ENCODE assay signal across 8 cellular contexts in genomic region chr14:71320734-71321555, GRCh38. TPM values are rescaled to one million over a fixed set of nuclear protein-coding genes. Genes with fewer than 3 reads are reported as not detected.
A peak's percentile ranks its signal among the peaks of the same experiment; 100 is the strongest.
DNase-seq lines count a peak whose midpoint lies in the region; ATAC-seq, FAIRE-seq and TF ChIP-seq lines count a peak whose summit lies in the region.

No MANE protein-coding gene starts in this region.

- H3K9me3 ChIP-seq in A673 (ENCODE audit: low read depth, low read length, poor library complexity, severe bottlenecking), result no peaks in the 10 kb centered on the region
- H3K9me3 ChIP-seq in Peyer's patch, result no peaks in the 10 kb centered on the region
- H3K9me3 ChIP-seq in neuronal stem cell (replicated peaks in 1 of 2; ENCODE audit: control insufficient read depth in 2 of 2, insufficient read depth in 1 of 2, low read depth in 1 of 2, low read length in 2 of 2), result no peaks in the 10 kb centered on the region
- H3K9me3 ChIP-seq in suprapubic skin, result no peaks in the 10 kb centered on the region

- no peaks in the 10 kb centered on the region for H3K79me1 ChIP-seq in neuronal stem cell (ENCODE audit: low read depth, low read length)

- CTCF ChIA-PET in A673 (lab: Charles Lee), result interaction anchor here (0.6 to 1.7 kb wide), 2 partner anchors 154 to 432 kb away, joined by 3 to 7 read pairs; no protein-coding TSS in a partner anchor

- H2BK15ac ChIP-seq in neuronal stem cell (ENCODE audit: low read length), result peak overlapping the region; percentile 92

- H3K36me3 ChIP-seq in A673 (ENCODE audit: insufficient read depth, low read length, poor library complexity, severe bottlenecking) (no peaks in the 10 kb centered on the region), Peyer's patch (no peaks in the 10 kb centered on the region), neuronal stem cell (replicated peaks in 1 of 2; ENCODE audit: control insufficient read depth in 2 of 2, insufficient read depth in 2 of 2, low read length in 2 of 2) (no peaks in the 10 kb centered on the region), suprapubic skin (no peaks in the 10 kb centered on the region)

- peak overlapping the region; percentile 50 for H3K14ac ChIP-seq in neuronal stem cell (ENCODE audit: low read length)

- H3K4me1 ChIP-seq in A673 (ENCODE audit: insufficient read depth, low read length, poor library complexity, severe bottlenecking) (peaks cover 69% of the 10 kb centered on the region), Peyer's patch (peaks cover 0 to 13% (median 7%) of the 10 kb centered on the region in 4 donors), neuronal stem cell (ENCODE audit: control insufficient read depth in 2 of 2, insufficient read depth in 1 of 2, low read depth in 1 of 2, low read length in 2 of 2) (peaks cover 6 to 15% of the 10 kb centered on the region in 2 donors), suprapubic skin (peaks cover 32% of the 10 kb centered on the region)

- peak overlapping the region; percentile 86 for H3K27ac ChIP-seq in A673 (ENCODE audit: low read depth, low read length, poor library complexity, severe bottlenecking)
- peak overlapping the region; percentile 98 to 99 (median 99) for H3K27ac ChIP-seq in Peyer's patch
- peak overlapping the region; percentile 91 for H3K27ac ChIP-seq in neuronal stem cell (replicated peaks; ENCODE audit: low read length)
- H3K27ac ChIP-seq in suprapubic skin, result peak overlapping the region; percentile 98

- WGBS in neuronal stem cell (ENCODE audit: extremely low coverage in 2 of 2, insufficient read length in 2 of 2, insufficient replicate concordance in 1 of 2), 2 donors, result no CpG with 5 or more reads among the region's 95 CpGs
- WGBS in suprapubic skin, result under 1% methylated on average over 54 of the region's 95 CpGs

- FAIRE-seq in frontal cortex (lab: Jason Lieb, UNC), result no peak

- peak overlapping the region; percentile 95 for H3K23ac ChIP-seq in neuronal stem cell (ENCODE audit: low read depth, low read length, poor library complexity)

- no peak for TF ChIP-seq EP300 in suprapubic skin (IDR thresholded peaks at IDR 0.05)

- H2AFZ ChIP-seq in neuronal stem cell (ENCODE audit: low read length), result peak overlapping the region; percentile 93

- H3K27me3 ChIP-seq in A673 (replicated peaks; ENCODE audit: insufficient read depth, low read depth, low read length, poor library complexity) (no peaks in the 10 kb centered on the region), Peyer's patch (no peaks in the 10 kb centered on the region), neuronal stem cell (ENCODE audit: control insufficient read depth in 3 of 3, insufficient read depth in 3 of 3, low read depth in 1 of 3, low read length in 3 of 3) (no peaks in the 10 kb centered on the region), suprapubic skin (no peaks in the 10 kb centered on the region)

- TF ChIP-seq CTCF in A673 (conservative IDR thresholded peaks at IDR 0.05; ENCODE audit: low read depth, low read length), result no peak
- TF ChIP-seq CTCF in Peyer's patch (IDR thresholded peaks at IDR 0.05), result no peak
- no peak for TF ChIP-seq CTCF in suprapubic skin (IDR thresholded peaks at IDR 0.05)

- H3K4me3 ChIP-seq in A673 (ENCODE audit: low read depth, low read length, poor library complexity, severe bottlenecking) (peak overlapping the region; percentile 72), Peyer's patch (peak overlapping the region; percentile 71 to 98 (median 90)), neuronal stem cell (ENCODE audit: low read length in 2 of 2) (peak overlapping the region; percentile 84 to 93), suprapubic skin (peak overlapping the region; percentile 99)

- no peak overlapping the region for H2BK12ac ChIP-seq in neuronal stem cell (ENCODE audit: low read length)

- TF ChIP-seq POLR2A in Peyer's patch (IDR thresholded peaks at IDR 0.05) (peak; percentile 55 to 84), suprapubic skin (IDR thresholded peaks at IDR 0.05) (peak in 1 of 2 donors; percentile 63)

- peak overlapping the region; percentile 90 for H3K9ac ChIP-seq in neuronal stem cell (ENCODE audit: low read depth, low read length, poor library complexity)

- H2BK5ac ChIP-seq in neuronal stem cell (ENCODE audit: low read length), result peak overlapping the region; percentile 96

- intact Hi-C loops in A673 (cut with micrococcal nuclease; ENCODE audit: unreplicated experiment), result loop anchor here (2.0 to 10.0 kb wide), 7 partner anchors 86 to 534 kb away; no protein-coding TSS in a partner anchor

- BruUV-seq in A673 (replicated peaks; lab: Mats Ljungman, UMichigan), result no TSS peak

- DNase-seq in A673 (ENCODE audit: low spot score), result peak; percentile 80
- DNase-seq in Peyer's patch, result peak; percentile 55 to 87 (median 79)
- DNase-seq in activated naive CD4-positive, alpha-beta T cell treated with Interleukin-2 at 50 U/mL for 16 hours, result peak; percentile 65
- DNase-seq in frontal cortex (ENCODE audit: low spot score in 2 of 2), result peak; percentile 63 to 68
- peak; percentile 66 for DNase-seq in neuronal stem cell (ENCODE audit: low spot score)
- peak; percentile 69 to 82 for DNase-seq in suprapubic skin (ENCODE audit: low spot score in 2 of 2)

- ATAC-seq in GM18511 (IDR thresholded peaks at IDR 0.05; ENCODE audit: unreplicated experiment), result peak; percentile 36
- peak; percentile 25 for ATAC-seq in HG03066 (IDR thresholded peaks at IDR 0.05; ENCODE audit: low read depth, unreplicated experiment)

- H3K18ac ChIP-seq in neuronal stem cell (ENCODE audit: low read length), result peak overlapping the region; percentile 96

- H2AK5ac ChIP-seq in neuronal stem cell (ENCODE audit: low read depth, low read length), result peak overlapping the region; percentile 6

- POLR2A ChIA-PET in A673 (lab: Charles Lee; ENCODE audit: low non-redundant PET), result interaction anchor here (0.8 kb wide), 1 partner anchor 95 kb away, joined by 3 read pairs; no protein-coding TSS in a partner anchor

- peak overlapping the region; percentile 35 for H4K91ac ChIP-seq in neuronal stem cell (ENCODE audit: low read depth, low read length, poor library complexity)

- H4K8ac ChIP-seq in neuronal stem cell (ENCODE audit: low read depth, low read length), result no peak overlapping the region

- peak overlapping the region; percentile 93 for H2BK120ac ChIP-seq in neuronal stem cell (ENCODE audit: low read depth, low read length)

- H3K4ac ChIP-seq in neuronal stem cell (ENCODE audit: low read length), result peak overlapping the region; percentile 69

- peak overlapping the region; percentile 60 for H3K4me2 ChIP-seq in neuronal stem cell (ENCODE audit: insufficient read depth, low read length, poor library complexity, severe bottlenecking)

RNA-seq across cellular contexts. Expression of gene SIPA1L1, which starts 0.7 kb away (rescaled TPM):
- total RNA-seq in A673 (2021) (81.0 and 84.2 TPM in 2 replicates), Peyer's patch (100 to 1,000 TPM in 1 of 4 donors, 10 to 100 TPM in 3; 63.0 to 107 (median 81.7) TPM), frontal cortex (15.5 TPM), suprapubic skin (10 to 100 TPM; 38.4 to 64.4 (median 46.7) TPM)
- polyA plus RNA-seq in neuronal stem cell (2013, experiment 1 of 2), result 27.7 TPM
- polyA plus RNA-seq in neuronal stem cell (2013, experiment 2 of 2), result 27.2 TPM

Comparison
In these comparisons a context has a peak if more than half of its experiments do, and no peak if none do; other contexts are left out.
1. Peak in every context shown above with its lines: DNase-seq, ATAC-seq, H3K4me3 ChIP-seq and H3K27ac ChIP-seq.